In genomic region chr16:380837-381787, GRCh38 we compare ENCODE assay signal across 8 cellular contexts. TPM values are rescaled to one million over a fixed set of nuclear protein-coding genes. Genes with fewer than 3 reads are reported as not detected.
DNase-seq lines count a peak whose midpoint lies in the region; ATAC-seq and TF ChIP-seq lines count a peak whose summit lies in the region.

No MANE protein-coding gene starts in this region.

- H3K27me3 Mint-ChIP-seq in effector memory CD8-positive, alpha-beta T cell, result no peaks in the 10 kb centered on the region

- H3K36me3 Mint-ChIP-seq in effector memory CD8-positive, alpha-beta T cell (ENCODE audit: insufficient read depth), result peaks cover 8% of the 10 kb centered on the region

- H3K27ac ChIP-seq in HEK293 (ENCODE audit: extremely low read depth, low read depth, low read length) (peak overlapping the region; percentile 49; the same call in 1 of the 2 replicates), RWPE1 (peak overlapping the region; percentile 73), muscle layer of duodenum (ENCODE audit: low read length) (no peak overlapping the region)

- H3K9me3 Mint-ChIP-seq in effector memory CD8-positive, alpha-beta T cell, result no peaks in the 10 kb centered on the region

- in situ Hi-C loops in GM13976 (cut with MboI; ENCODE audit: low sequenced_read_pairs, unreplicated experiment), result no loop called here

- H3K4me3 ChIP-seq in HEK293 (ENCODE audit: low read depth, low read length) (peak overlapping the region; percentile 67), muscle layer of duodenum (ENCODE audit: low read depth in 1 of 2, low read length in 2 of 2) (peak overlapping the region; percentile 55 to 82)

- POLR2A ChIA-PET in HEK293 (lab: Yijun Ruan, JAX), result interaction anchor here (1.0 to 2.9 kb wide), 2 partner anchors 11 to 21 kb away, joined by 3 to 10 read pairs; partner anchors contain the start of genes DECR2 and MRPL28
- POLR2A ChIA-PET in RWPE1 (lab: Yijun Ruan, JAX; ENCODE audit: low non-redundant PET), result no interaction called here

- peak; percentile 54 for DNase-seq in GM13976 (ENCODE audit: low spot score)
- no peak for DNase-seq in RWPE1 (ENCODE audit: low spot score)
- peak in 1 of 3 experiments; percentile 24 for DNase-seq in effector memory CD8-positive, alpha-beta T cell
- no peak for DNase-seq in mesenteric fat pad (ENCODE audit: low spot score)
- DNase-seq in superior temporal gyrus (ENCODE audit: extremely low spot score), result no peak

- H3K9me3 ChIP-seq in HEK293 (ENCODE audit: control insufficient read depth, insufficient read depth, low read depth, low read length), result no peaks in the 10 kb centered on the region
- no peaks in the 10 kb centered on the region for H3K9me3 ChIP-seq in muscle layer of duodenum (ENCODE audit: control insufficient read depth in 1 of 2, low read length in 2 of 2)

- H3K27ac Mint-ChIP-seq in effector memory CD8-positive, alpha-beta T cell, result peak overlapping the region in 1 of 2 donors; percentile 12

- H3K4me1 ChIP-seq in HEK293 (ENCODE audit: control insufficient read depth, insufficient read depth, low read length) (no peaks in the 10 kb centered on the region), muscle layer of duodenum (ENCODE audit: control insufficient read depth in 1 of 2, insufficient read depth in 2 of 2, low read length in 2 of 2) (peaks cover 10 to 22% of the 10 kb centered on the region in 2 donors)

- peaks cover 19 to 20% of the 10 kb centered on the region in 2 donors for H3K4me1 Mint-ChIP-seq in effector memory CD8-positive, alpha-beta T cell (ENCODE audit: low read depth in 2 of 2)

- H3K36me3 ChIP-seq in HEK293 (ENCODE audit: control insufficient read depth in 2 of 2, insufficient read depth in 1 of 2, low read length in 2 of 2) (peaks cover 0 to 15% of the 10 kb centered on the region in 2 experiments; a peak in 1 of 3 replicates), muscle layer of duodenum (ENCODE audit: control insufficient read depth in 1 of 2, insufficient read depth in 2 of 2, low read length in 2 of 2) (peaks cover 0 to 14% of the 10 kb centered on the region in 2 donors)

- H3K4me3 Mint-ChIP-seq in effector memory CD8-positive, alpha-beta T cell, result peak overlapping the region; percentile 62 to 70

- peak; percentile 50 for ATAC-seq in effector memory CD8-positive, alpha-beta T cell (replicated peaks)
- ATAC-seq in GM21423 (IDR thresholded peaks at IDR 0.05; ENCODE audit: unreplicated experiment), result no peak

- no peaks in the 10 kb centered on the region for H3K27me3 ChIP-seq in muscle layer of duodenum (ENCODE audit: low read depth, low read length)

- CTCF ChIA-PET in HEK293 (lab: Yijun Ruan, JAX), result no interaction called here
- CTCF ChIA-PET in RWPE1 (lab: Yijun Ruan, JAX), result no interaction called here

- no peak for TF ChIP-seq CTCF in GM13976 (IDR thresholded peaks at IDR 0.05; ENCODE audit: borderline replicate concordance, control extremely low read depth, extremely low read depth, insufficient read depth, missing control alignments)
- TF ChIP-seq CTCF in HEK293 (tag by site-specific recombination; IDR thresholded peaks at IDR 0.05), result no peak
- TF ChIP-seq CTCF in RWPE1 (conservative IDR thresholded peaks at IDR 0.05; ENCODE audit: low read depth), result no peak

TF ChIP-seq in HEK293, 187 proteins besides CTCF, POLR2A, EP300 and RAD21 (continues in another document):
- TF ChIP-seq SP7 (tag by site-specific recombination; IDR thresholded peaks at IDR 0.05) (no peak; the same call in 1 of the 2 replicates), ZEB2 (tag by site-specific recombination; IDR thresholded peaks at IDR 0.05) (peak; percentile 65; the same call in 1 of the 2 replicates), ZNF596 (tag by site-specific recombination; IDR thresholded peaks at IDR 0.05) (no peak), ZNF692 (tag by site-specific recombination; IDR thresholded peaks at IDR 0.05) (peak; percentile 71), GLIS2 (tag by site-specific recombination; IDR thresholded peaks at IDR 0.05) (peak; percentile 52), KLF8 (tag by site-specific recombination; IDR thresholded peaks at IDR 0.05) (peak; percentile 56; the same call in 1 of the 2 replicates), SP2 (tag by site-specific recombination; IDR thresholded peaks at IDR 0.05) (peak; percentile 72), ZBTB20 (tag by site-specific recombination; IDR thresholded peaks at IDR 0.05) (peak; percentile 85), ZBTB10 (tag by site-specific recombination; IDR thresholded peaks at IDR 0.05) (peak; percentile 63; the same call in 1 of the 2 replicates), ZNF155 (tag by site-specific recombination; IDR thresholded peaks at IDR 0.05) (no peak), ZNF341 (tag by site-specific recombination; IDR thresholded peaks at IDR 0.05; ENCODE audit: low read depth) (peak; percentile 35; the same call in 1 of the 2 replicates), INSM2 (tag by site-specific recombination; IDR thresholded peaks at IDR 0.05) (0 out of 2 replicates have a peak, but pooled peaks have one; percentile 16), HOXC10 (CRISPR knock-in tag; IDR thresholded peaks at IDR 0.05) (no peak), ZNF747 (tag by site-specific recombination; IDR thresholded peaks at IDR 0.05) (no peak), ZBTB8A (tag by site-specific recombination; IDR thresholded peaks at IDR 0.05) (peak; percentile 93), ZIC2 (tag by site-specific recombination; IDR thresholded peaks at IDR 0.05) (peak; percentile 56), PATZ1 (tag by site-specific recombination; IDR thresholded peaks at IDR 0.05) (peak; percentile 74)

RNA-seq across cellular contexts. Expression of gene PGAP6, which starts 0.7 kb away (rescaled TPM):
- total RNA-seq in mesenteric fat pad, result 39.0 TPM

RNA-seq across cellular contexts. Expression of gene MRPL28, which starts 10.8 kb away (rescaled TPM):
- 40.1 TPM for total RNA-seq in mesenteric fat pad

RNA-seq across cellular contexts. Expression of gene NME4, which starts 15.9 kb away (rescaled TPM):
- 139 TPM for total RNA-seq in mesenteric fat pad

RNA-seq across cellular contexts. Expression of gene DECR2, which starts 20.6 kb away (rescaled TPM):
- 21.8 TPM for total RNA-seq in mesenteric fat pad

RNA-seq across cellular contexts. Expression of gene AXIN1, which starts 28.6 kb away (rescaled TPM):
- total RNA-seq in mesenteric fat pad, result 19.4 TPM
